ENCODE assay signal across 13 cellular contexts in the genomic region with DNA sequence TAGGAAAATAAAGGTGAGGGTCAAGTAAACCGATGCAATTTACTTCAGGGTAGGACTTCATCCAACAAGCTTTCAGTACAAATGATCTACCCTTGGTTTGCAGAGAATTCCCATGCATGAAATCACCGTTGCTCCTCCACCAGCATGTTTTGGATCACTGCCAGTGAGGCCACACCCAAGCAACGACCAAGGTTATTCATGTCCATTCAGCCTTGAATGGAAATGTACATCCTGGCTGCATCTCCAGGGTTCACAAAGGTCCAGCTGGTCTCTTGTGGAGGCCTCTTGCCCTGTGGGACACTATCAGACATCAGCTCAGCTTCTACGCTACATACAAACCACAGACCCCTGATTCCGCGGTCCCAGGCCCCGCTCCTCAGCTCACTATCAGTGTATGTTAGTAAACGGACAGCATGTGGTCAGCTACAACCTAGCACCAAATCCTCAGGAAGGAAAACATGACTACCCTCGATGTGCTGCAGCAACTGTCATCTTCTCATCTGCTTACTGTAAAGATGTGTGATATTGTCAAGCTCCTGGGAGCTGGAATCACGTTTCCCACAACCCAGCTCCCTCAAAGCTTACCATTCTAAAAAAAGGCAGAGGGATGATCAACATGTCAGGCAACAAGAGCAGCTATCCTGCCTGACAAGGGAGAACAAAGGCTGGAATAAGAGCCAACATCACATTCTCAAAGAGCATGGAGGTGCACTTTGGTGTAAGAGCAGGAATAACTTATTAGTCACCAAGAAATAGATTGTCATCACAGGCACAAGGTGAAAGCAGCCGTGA. TPM values are rescaled to one million over a fixed set of nuclear protein-coding genes. Genes with fewer than 3 reads are reported as not detected.
DNase-seq lines count a peak whose midpoint lies in the region; ATAC-seq, FAIRE-seq and TF ChIP-seq lines count a peak whose summit lies in the region.
"Had no signal": no experiment of that assay in that cellular context is flagged by ENCODE, and none has a peak within 500 bp of the region (broad histone marks: within the 10 kb centered on the region; RNA-seq: fewer than 3 reads in every experiment).

No MANE protein-coding gene starts in this region.

- H3K4me1 Mint-ChIP-seq in Calu3 (ENCODE audit: low read depth, unreplicated experiment) (peaks cover 16% of the 10 kb centered on the region), astrocyte (ENCODE audit: low read depth, unreplicated experiment) (peaks cover 18% of the 10 kb centered on the region)

- peaks cover 41% of the 10 kb centered on the region for H3K79me2 ChIP-seq in astrocyte (ENCODE audit: insufficient read depth, low read length)

- 71 to 75% methylated on average over 8 to 10 of the region's 11 CpGs for WGBS in esophagus squamous epithelium, 2 donors

- H3K36me3 Mint-ChIP-seq in Calu3 (ENCODE audit: insufficient read depth, unreplicated experiment) (peaks cover 15% of the 10 kb centered on the region), astrocyte (ENCODE audit: low read depth, unreplicated experiment) (peaks cover 4% of the 10 kb centered on the region)

- CTCF ChIA-PET in Calu3 (lab: Charles Lee): no interaction called here

- peaks cover 31% of the 10 kb centered on the region for H3K36me3 ChIP-seq in astrocyte (ENCODE audit: insufficient read depth, low read length)
- peaks cover 0 to 65% (median 0%) of the 10 kb centered on the region in 3 donors for H3K36me3 ChIP-seq in esophagus squamous epithelium

- H3K9me3 Mint-ChIP-seq in Calu3 (ENCODE audit: low read depth, unreplicated experiment): no peaks in the 10 kb centered on the region
- H3K9me3 Mint-ChIP-seq in astrocyte (ENCODE audit: unreplicated experiment): no peaks in the 10 kb centered on the region
- H3K9me3 Mint-ChIP-seq: nephron had no signal

- DNase-seq in Calu3: peak; percentile 1
- peak; percentile 10 for DNase-seq in astrocyte (ENCODE audit: low read depth)
- peak; percentile 30 to 67 for DNase-seq in lung microvascular endothelial cell (ENCODE audit: low read depth in 2 of 2)
- DNase-seq in COLO829 (ENCODE audit: low spot score): no peak
- no peak for DNase-seq in esophagus squamous epithelium (lab: John Stamatoyannopoulos, UW)
- no peak for DNase-seq in frontal cortex (ENCODE audit: low spot score in 2 of 2)
- DNase-seq: stimulated activated CD8-positive, alpha-beta memory T cell treated with anti-CD3 and anti-CD28 coated beads, Interleukin-4, amount 100 ng/mL, for 48 hours had no signal

- no TSS peak for BruUV-seq in Calu3 (replicated peaks; lab: Mats Ljungman, UMichigan)

- ATAC-seq in GM21528 (IDR thresholded peaks at IDR 0.05; ENCODE audit: low FRiP score, unreplicated experiment): no peak

- H3K4me1 ChIP-seq in astrocyte (ENCODE audit: insufficient read depth, low read length): peaks cover 8% of the 10 kb centered on the region
- peaks cover 10 to 27% (median 10%) of the 10 kb centered on the region in 3 donors for H3K4me1 ChIP-seq in esophagus squamous epithelium

- no peak for TF ChIP-seq EP300 in Ishikawa (IDR thresholded peaks at IDR 0.05; ENCODE audit: borderline replicate concordance)

- peaks cover 13% of the 10 kb centered on the region for H4K20me1 ChIP-seq in astrocyte (ENCODE audit: insufficient read depth, low read length)

- no peak overlapping the region for H3K27ac Mint-ChIP-seq in Calu3 (ENCODE audit: unreplicated experiment)
- no peak overlapping the region for H3K27ac Mint-ChIP-seq in astrocyte (ENCODE audit: unreplicated experiment)
- H3K27ac Mint-ChIP-seq: nephron had no signal

- TF ChIP-seq CTCF in Calu3 (IDR thresholded peaks at IDR 0.05; ENCODE audit: unreplicated experiment) (no peak), astrocyte (IDR thresholded peaks at IDR 0.05; ENCODE audit: insufficient read depth, low read depth, low read length) (no peak), esophagus squamous epithelium (IDR thresholded peaks at IDR 0.05) (no peak)

- no peak overlapping the region for H3K4me3 ChIP-seq in astrocyte (ENCODE audit: insufficient read depth, low read depth, low read length)
- no peak overlapping the region for H3K4me3 ChIP-seq in esophagus squamous epithelium

- no peaks in the 10 kb centered on the region for H3K27me3 Mint-ChIP-seq in Calu3 (ENCODE audit: unreplicated experiment)
- no peaks in the 10 kb centered on the region for H3K27me3 Mint-ChIP-seq in astrocyte (ENCODE audit: low read depth, unreplicated experiment)

- no peaks in the 10 kb centered on the region for H3K27me3 ChIP-seq in astrocyte (ENCODE audit: insufficient read depth, low read length)
- no peaks in the 10 kb centered on the region for H3K27me3 ChIP-seq in esophagus squamous epithelium

- intact Hi-C loops in Calu3 (cut with micrococcal nuclease; ENCODE audit: unreplicated experiment): no loop called here
- intact Hi-C loops in esophagus squamous epithelium (cut with DNase I): no loop called here

- H3K27ac ChIP-seq in astrocyte (ENCODE audit: low read depth, low read length) (no peak overlapping the region), esophagus squamous epithelium (no peak overlapping the region)

- H3K4me2 ChIP-seq in astrocyte (ENCODE audit: low read length): no peak overlapping the region

- TF ChIP-seq RAD21 in Ishikawa (IDR thresholded peaks at IDR 0.05; ENCODE audit: low read depth): no peak

- no peaks in the 10 kb centered on the region for H3K9me3 ChIP-seq in astrocyte (ENCODE audit: insufficient read depth, low read depth, low read length)
- H3K9me3 ChIP-seq in esophagus squamous epithelium: no peaks in the 10 kb centered on the region

- no peak overlapping the region for H3K9ac ChIP-seq in astrocyte (ENCODE audit: low read length)

- H3K4me3 Mint-ChIP-seq in Calu3 (ENCODE audit: low read depth, unreplicated experiment) (no peak overlapping the region), astrocyte (ENCODE audit: unreplicated experiment) (no peak overlapping the region)

- no peak for TF ChIP-seq POLR2A in esophagus squamous epithelium (IDR thresholded peaks at IDR 0.05)

- FAIRE-seq in astrocyte (lab: Jason Lieb, UNC) (no peak), frontal cortex (lab: Jason Lieb, UNC) (no peak)
- FAIRE-seq: D721Med, GM19239 had no signal

- no peak overlapping the region for H2AFZ ChIP-seq in astrocyte (ENCODE audit: low read depth, low read length)

TF ChIP-seq in Ishikawa, 13 proteins besides CTCF, POLR2A, EP300 and RAD21:
- peak; percentile 60 for TF ChIP-seq NFIC (IDR thresholded peaks at IDR 0.05)
- TF ChIP-seq, protein P1, sequence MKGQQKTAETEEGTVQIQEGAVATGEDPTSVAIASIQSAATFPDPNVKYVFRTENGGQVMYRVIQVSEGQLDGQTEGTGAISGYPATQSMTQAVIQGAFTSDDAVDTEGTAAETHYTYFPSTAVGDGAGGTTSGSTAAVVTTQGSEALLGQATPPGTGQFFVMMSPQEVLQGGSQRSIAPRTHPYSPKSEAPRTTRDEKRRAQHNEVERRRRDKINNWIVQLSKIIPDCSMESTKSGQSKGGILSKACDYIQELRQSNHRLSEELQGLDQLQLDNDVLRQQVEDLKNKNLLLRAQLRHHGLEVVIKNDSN (IDR thresholded peaks at IDR 0.05): no peak

RNA-seq across cellular contexts. Expression of a gene that starts 4.9 kb away (rescaled TPM):
- 19.1 and 19.8 TPM in 2 replicates for total RNA-seq in Calu3 (2022)
- total RNA-seq in astrocyte: 12.0 and 13.5 TPM in 2 replicates
- total RNA-seq in lung microvascular endothelial cell: 7.6 and 9.9 TPM in 2 replicates
- 10 to 100 TPM in 3 of 4 donors, 1 to 10 TPM in 1; 9.1 to 35.7 (median 22.0) TPM for total RNA-seq in esophagus squamous epithelium
- 7.7 TPM for total RNA-seq in frontal cortex

RNA-seq across cellular contexts. Expression of a gene that starts 5.0 kb away (rescaled TPM):
- total RNA-seq in Calu3 (2022) (3.3 and 5.9 TPM in 2 replicates), astrocyte (4.4 and 5.5 TPM in 2 replicates), lung microvascular endothelial cell (2.4 and 3.2 TPM in 2 replicates), esophagus squamous epithelium (1 to 10 TPM; 1.7 to 6.3 (median 4.4) TPM), frontal cortex (8.6 TPM)

RNA-seq across cellular contexts. Expression of a gene that starts 37.0 kb away (rescaled TPM):
- total RNA-seq in Calu3 (2022) (15.1 and 16.4 TPM in 2 replicates), astrocyte (15.2 and 15.9 TPM in 2 replicates), lung microvascular endothelial cell (14.6 and 16.3 TPM in 2 replicates), esophagus squamous epithelium (10 to 100 TPM in 3 of 4 donors, 1 to 10 TPM in 1; 8.6 to 15.1 (median 11.6) TPM), frontal cortex (46.5 TPM)

RNA-seq across cellular contexts. Expression of a gene that starts 58.3 kb away (rescaled TPM):
- total RNA-seq in Calu3 (2022): not detected in 2 replicates
- not detected in 2 replicates for total RNA-seq in astrocyte
- total RNA-seq in lung microvascular endothelial cell: not detected in 2 replicates
- total RNA-seq in esophagus squamous epithelium: under 1 TPM in 3 of 4 donors, not detected in 1; 0.19 to 0.53 (median 0.34) TPM
- total RNA-seq in frontal cortex: not detected
- total RNA-seq: activated CD8-positive, alpha-beta memory T cell treated with anti-CD3 and anti-CD28 coated beads for 36 hours had no signal

Comparison
In these comparisons a context has a peak if more than half of its experiments do, and no peak if none do; other contexts are left out.
1. DNase-seq: peak in Calu3 (single experiment), astrocyte (single experiment) and lung microvascular endothelial cell (2 of 2); none in COLO829 (single experiment), esophagus squamous epithelium (single experiment) and frontal cortex (0 of 2).